In genomic region chr16:87465306-87465705, GRCh38 we compare ENCODE assay signal across 8 cellular contexts. TPM values are rescaled to one million over a fixed set of nuclear protein-coding genes. Genes with fewer than 3 reads are reported as not detected.
DNase-seq lines count a peak whose midpoint lies in the region; ATAC-seq and TF ChIP-seq lines count a peak whose summit lies in the region.

No MANE protein-coding gene starts in this region.

- H3K27ac ChIP-seq in adrenal gland (peak overlapping the region; percentile 96 to 100 (median 98)), right cardiac atrium (ENCODE audit: low read length) (peak overlapping the region; percentile 90), skin epidermis (peak overlapping the region in 20 of 21 experiments; percentile 76 to 96 (median 85))

- DNase-seq in BJ (ENCODE audit: low read depth) (peak; percentile 51), adrenal gland (peak; percentile 88 to 97 (median 96)), right cardiac atrium (peak; percentile 70 to 89 (median 84)), NCI-H2227 (lab: John Stamatoyannopoulos, UW; ENCODE audit: unreplicated experiment) (no peak)

- no peaks in the 10 kb centered on the region for H3K9me3 ChIP-seq in Loucy (ENCODE audit: insufficient read depth, low read depth, low read length)
- no peaks in the 10 kb centered on the region for H3K9me3 ChIP-seq in adrenal gland (replicated peaks in 1 of 3)
- no peaks in the 10 kb centered on the region for H3K9me3 ChIP-seq in right cardiac atrium (ENCODE audit: control insufficient read depth, low read length)

- ATAC-seq in right cardiac atrium (peak; percentile 68 to 82), HG02610 (IDR thresholded peaks at IDR 0.05; ENCODE audit: unreplicated experiment) (no peak), GM19455 (IDR thresholded peaks at IDR 0.05; ENCODE audit: unreplicated experiment) (no peak)

- no peak overlapping the region for H3K9ac ChIP-seq in Loucy (ENCODE audit: low read depth, low read length, poor library complexity, severe bottlenecking)

- H2AFZ ChIP-seq in Loucy (ENCODE audit: low read length): no peak overlapping the region

- WGBS in adrenal gland, 4 donors: 6 to 12% (median 9%) methylated on average over 8 of the region's 8 CpGs
- WGBS in right cardiac atrium: 16% methylated on average over 8 of the region's 8 CpGs

- H3K9me2 ChIP-seq in Loucy (replicated peaks; ENCODE audit: low read depth, low read length): no peaks in the 10 kb centered on the region

- CTCF ChIA-PET in BJ (lab: Yijun Ruan, JAX): interaction anchor here (1.2 to 1.5 kb wide), 3 partner anchors 49 to 170 kb away, joined by 3 to 4 read pairs (median 4); no protein-coding TSS in a partner anchor

- TF ChIP-seq POLR2A in adrenal gland (IDR thresholded peaks at IDR 0.05): peak in 1 of 2 donors; percentile 81

- H3K36me3 ChIP-seq in BJ (ENCODE audit: control insufficient read depth, insufficient read depth, low read length) (no peaks in the 10 kb centered on the region), Loucy (ENCODE audit: insufficient read depth, low read length) (no peaks in the 10 kb centered on the region), adrenal gland (replicated peaks in 1 of 2) (no peaks in the 10 kb centered on the region)

- no peaks in the 10 kb centered on the region for H3F3A ChIP-seq in Loucy (ENCODE audit: low read depth)

- intact Hi-C loops in adrenal gland (cut with DNase I) (no loop called here), right cardiac atrium (cut with DNase I) (no loop called here)

- H3K4me3 ChIP-seq in BJ (ENCODE audit: low read depth, low read length) (0 out of 2 replicates have a peak overlapping the region, but pooled peaks have one; percentile 0), Loucy (ENCODE audit: low read length, poor library complexity, severe bottlenecking) (no peak overlapping the region), adrenal gland (peak overlapping the region in 1 of 4 donors; percentile 20), right cardiac atrium (ENCODE audit: low read length) (no peak overlapping the region), skin epidermis (no peak overlapping the region)

- H3K4me1 ChIP-seq in Loucy (ENCODE audit: insufficient read depth, low read length, poor library complexity, severe bottlenecking) (peaks cover 9% of the 10 kb centered on the region), adrenal gland (replicated peaks in 1 of 2) (peaks cover 55 to 76% of the 10 kb centered on the region in 2 donors), right cardiac atrium (ENCODE audit: control insufficient read depth, insufficient read depth, low read length) (peaks cover 27% of the 10 kb centered on the region)

- H3K4me2 ChIP-seq in Loucy (ENCODE audit: low read depth, low read length, poor library complexity, severe bottlenecking): peak overlapping the region; percentile 45

- POLR2A ChIA-PET in BJ (lab: Charles Lee): interaction anchor here (1.0 kb wide), 1 partner anchor 300 kb away, joined by 3 read pairs; the partner anchor contains the start of gene KLHDC4

- no peaks in the 10 kb centered on the region for H3K27me3 ChIP-seq in BJ (ENCODE audit: control insufficient read depth, insufficient read depth, low read length)
- H3K27me3 ChIP-seq in Loucy (ENCODE audit: insufficient read depth, low read length, poor library complexity, severe bottlenecking): no peaks in the 10 kb centered on the region
- H3K27me3 ChIP-seq in adrenal gland: no peaks in the 10 kb centered on the region
- no peaks in the 10 kb centered on the region for H3K27me3 ChIP-seq in right cardiac atrium (ENCODE audit: control insufficient read depth, insufficient read depth)

- no peaks in the 10 kb centered on the region for H4K20me1 ChIP-seq in Loucy (ENCODE audit: insufficient read depth, low read length, poor library complexity, severe bottlenecking)

- H3K79me2 ChIP-seq in Loucy (ENCODE audit: insufficient read depth, low read length): no peaks in the 10 kb centered on the region

- TF ChIP-seq CTCF in BJ (IDR thresholded peaks at IDR 0.05; ENCODE audit: insufficient read depth, low read depth, low read length): no peak
- no peak for TF ChIP-seq CTCF in Loucy (conservative IDR thresholded peaks at IDR 0.05; ENCODE audit: low read length)
- TF ChIP-seq CTCF in adrenal gland (IDR thresholded peaks at IDR 0.05): no peak

RNA-seq across cellular contexts. Expression of gene ZCCHC14, which starts 27.5 kb away (rescaled TPM):
- polyA plus RNA-seq in BJ (2011; rRNA removed): 2.4 and 2.7 TPM in 2 replicates
- polyA minus RNA-seq in BJ (2011; rRNA and poly(A)+ RNA removed): 5.4 and 6.6 TPM in 2 replicates
- total RNA-seq in adrenal gland: 10 to 100 TPM; 17.9 to 49.8 (median 35.2) TPM
- 10 to 100 TPM; 10.6 to 26.3 (median 20.2) TPM for polyA plus RNA-seq in adrenal gland
- total RNA-seq in right cardiac atrium: 10 to 100 TPM; 21.9 to 29.4 (median 23.0) TPM
- 11.1 TPM for polyA plus RNA-seq in right cardiac atrium

Comparison
In these comparisons a context has a peak if more than half of its experiments do, and no peak if none do; other contexts are left out.
1. ATAC-seq: peak in right cardiac atrium (2 of 2); none in HG02610 (single experiment) and GM19455 (single experiment).
2. Peak in every context shown above with its lines, with median percentiles within 50 percentile points of each other: H3K27ac ChIP-seq.